In genomic region chr1:219806020-219806419, GRCh38 we compare ENCODE assay signal across 22 cellular contexts.
DNase-seq lines count a peak whose midpoint lies in the region; ATAC-seq and TF ChIP-seq lines count a peak whose summit lies in the region.
"Had no signal": no experiment of that assay in that cellular context is flagged by ENCODE, and none has a peak within 500 bp of the region (broad histone marks: within the 10 kb centered on the region; RNA-seq: fewer than 3 reads in every experiment).

No MANE protein-coding gene starts in this region.

- H2AFZ ChIP-seq in Loucy (ENCODE audit: low read length) (no peak overlapping the region), GM23338 (no peak overlapping the region), hepatocyte (no peak overlapping the region)

- H3K27ac ChIP-seq in GM23338 (ENCODE audit: low read depth), result no peak overlapping the region
- H3K27ac ChIP-seq in SJCRH30, result no peak overlapping the region
- H3K27ac ChIP-seq in hepatocyte, result no peak overlapping the region
- H3K27ac ChIP-seq: 22Rv1; BLaER1 treated with 17β-estradiol and CSF1 and Interleukin-3, amounts not matched to agents 10 nM and 100 nM; Peyer's patch had no signal

- TF ChIP-seq CTCF in GM13977 (IDR thresholded peaks at IDR 0.05; ENCODE audit: extremely low read depth, insufficient read depth, missing control alignments) (no peak), Loucy (conservative IDR thresholded peaks at IDR 0.05; ENCODE audit: low read length) (no peak), GM23338 (conservative IDR thresholded peaks at IDR 0.05; ENCODE audit: low read depth in 2 of 2) (no peak), hepatocyte (IDR thresholded peaks at IDR 0.05; ENCODE audit: poor library complexity) (no peak)

- peak; percentile 9 for DNase-seq in GM13977 (ENCODE audit: low spot score)
- no peak for DNase-seq in GM23338 (ENCODE audit: low spot score)
- no peak for DNase-seq in NCI-H1417 treated with DMSO at 0.1 percent for 48 hours (lab: John Stamatoyannopoulos, UW)
- no peak for DNase-seq in SJCRH30
- DNase-seq in hepatocyte (ENCODE audit: low spot score), result no peak
- DNase-seq: ACHN; CD4-positive, alpha-beta memory T cell; H9; KG1; NCI-H1092 treated with DMSO at 0.1 percent for 48 hours; NCI-H146; NCI-H2029; NCI-H2227 treated with DMSO at 0.1 percent for 48 hours; NCI-H510A; Peyer's patch; T-cell had no signal

- no peaks in the 10 kb centered on the region for H3K27me3 ChIP-seq in Loucy (ENCODE audit: insufficient read depth, low read length, poor library complexity, severe bottlenecking)
- H3K27me3 ChIP-seq in GM23338 (ENCODE audit: insufficient read depth), result no peaks in the 10 kb centered on the region
- no peaks in the 10 kb centered on the region for H3K27me3 ChIP-seq in SJCRH30
- H3K27me3 ChIP-seq in hepatocyte, result peaks cover 3% of the 10 kb centered on the region
- H3K27me3 ChIP-seq: BLaER1 treated with 17β-estradiol and CSF1 and Interleukin-3, amounts not matched to agents 10 nM and 100 nM; Peyer's patch had no signal

- H3K27me3 Mint-ChIP-seq in GM23338 (ENCODE audit: insufficient read depth, low read depth, poor library complexity), result no peaks in the 10 kb centered on the region
- H3K27me3 Mint-ChIP-seq: CD4-positive, alpha-beta memory T cell had no signal

- H3K4me2 ChIP-seq in Loucy (ENCODE audit: low read depth, low read length, poor library complexity, severe bottlenecking), result peak overlapping the region; percentile 24
- H3K4me2 ChIP-seq in GM23338, result no peak overlapping the region
- no peak overlapping the region for H3K4me2 ChIP-seq in hepatocyte
- H3K4me2 ChIP-seq: BLaER1 treated with 17β-estradiol and CSF1 and Interleukin-3, amounts not matched to agents 10 nM and 100 nM had no signal

- H3K4me3 ChIP-seq in Loucy (ENCODE audit: low read length, poor library complexity, severe bottlenecking), result no peak overlapping the region
- H3K4me3 ChIP-seq in GM23338, result no peak overlapping the region
- no peak overlapping the region for H3K4me3 ChIP-seq in SJCRH30
- no peak overlapping the region for H3K4me3 ChIP-seq in hepatocyte
- H3K4me3 ChIP-seq: BLaER1 treated with 17β-estradiol and CSF1 and Interleukin-3, amounts not matched to agents 10 nM and 100 nM; Peyer's patch had no signal

- H3F3A ChIP-seq in Loucy (ENCODE audit: low read depth) (no peaks in the 10 kb centered on the region), GM23338 (replicated peaks; ENCODE audit: low read depth) (no peaks in the 10 kb centered on the region)

- no peak overlapping the region for H3K27ac Mint-ChIP-seq in GM23338
- H3K27ac Mint-ChIP-seq: CD4-positive, alpha-beta memory T cell; H9; T-cell; T-helper 2 cell treated with Interferon-gamma antibody and Interleukin-4, amounts not matched to agents 5 μg/mL and 100 μg/mL, for 36 hours had no signal

- H3K79me2 ChIP-seq in Loucy (ENCODE audit: insufficient read depth, low read length) (no peaks in the 10 kb centered on the region), GM23338 (replicated peaks; ENCODE audit: insufficient read depth) (no peaks in the 10 kb centered on the region), hepatocyte (no peaks in the 10 kb centered on the region)

- H4K20me1 ChIP-seq in Loucy (ENCODE audit: insufficient read depth, low read length, poor library complexity, severe bottlenecking) (no peaks in the 10 kb centered on the region), GM23338 (replicated peaks; ENCODE audit: insufficient read depth) (no peaks in the 10 kb centered on the region), hepatocyte (ENCODE audit: insufficient read depth, poor library complexity, severe bottlenecking) (no peaks in the 10 kb centered on the region)
- H4K20me1 ChIP-seq: BLaER1 treated with 17β-estradiol and CSF1 and Interleukin-3, amounts not matched to agents 10 nM and 100 nM had no signal

- in situ Hi-C loops in GM13977 (cut with MboI; ENCODE audit: low pct_unique_long_range_greater_than_20kb, low sequenced_read_pairs, unreplicated experiment), result loop anchor here (10.0 to 25.0 kb wide), 4 partner anchors 141 to 1469 kb away; partner anchors contain the start of gene TGFB2

- no peaks in the 10 kb centered on the region for H3K9me3 Mint-ChIP-seq in GM23338
- H3K9me3 Mint-ChIP-seq: H9; T-helper 2 cell treated with Interferon-gamma antibody and Interleukin-4, amounts not matched to agents 5 μg/mL and 100 μg/mL, for 36 hours had no signal

- H3K4me3 Mint-ChIP-seq in GM23338, result no peak overlapping the region
- H3K4me3 Mint-ChIP-seq: CD4-positive, alpha-beta memory T cell; H9; T-cell; T-helper 2 cell treated with Interferon-gamma antibody and Interleukin-4, amounts not matched to agents 5 μg/mL and 100 μg/mL, for 36 hours had no signal

- H3K36me3 Mint-ChIP-seq in GM23338 (ENCODE audit: low read depth), result no peaks in the 10 kb centered on the region
- H3K36me3 Mint-ChIP-seq: CD4-positive, alpha-beta memory T cell; T-cell had no signal

- 42% methylated on average over 4 of the region's 4 CpGs for WGBS in hepatocyte (ENCODE audit: low lambda C conversion rate, missing lambda C conversion rate)

- no peaks in the 10 kb centered on the region for H3K4me1 Mint-ChIP-seq in GM23338
- H3K4me1 Mint-ChIP-seq: T-cell had no signal

- H3K9me3 ChIP-seq in Loucy (ENCODE audit: insufficient read depth, low read depth, low read length) (no peaks in the 10 kb centered on the region), SJCRH30 (replicated peaks) (no peaks in the 10 kb centered on the region), hepatocyte (ENCODE audit: low read depth) (no peaks in the 10 kb centered on the region)
- H3K9me3 ChIP-seq: BLaER1 treated with 17β-estradiol and CSF1 and Interleukin-3, amounts not matched to agents 10 nM and 100 nM; Peyer's patch had no signal

- ATAC-seq in GM19395 (IDR thresholded peaks at IDR 0.05; ENCODE audit: unreplicated experiment), result peak; percentile 73
- ATAC-seq in HG02852 (IDR thresholded peaks at IDR 0.05; ENCODE audit: unreplicated experiment), result peak; percentile 56
- ATAC-seq in GM23338, result no peak
- ATAC-seq: T-cell had no signal

- H3K9ac ChIP-seq in Loucy (ENCODE audit: low read depth, low read length, poor library complexity, severe bottlenecking), result no peak overlapping the region
- H3K9ac ChIP-seq: BLaER1 treated with 17β-estradiol and CSF1 and Interleukin-3, amounts not matched to agents 10 nM and 100 nM had no signal

- no peaks in the 10 kb centered on the region for H3K36me3 ChIP-seq in Loucy (ENCODE audit: insufficient read depth, low read length)
- no peaks in the 10 kb centered on the region for H3K36me3 ChIP-seq in GM23338 (ENCODE audit: insufficient read depth)
- no peaks in the 10 kb centered on the region for H3K36me3 ChIP-seq in SJCRH30
- H3K36me3 ChIP-seq in hepatocyte (replicated peaks; ENCODE audit: insufficient read depth, low read depth), result no peaks in the 10 kb centered on the region
- H3K36me3 ChIP-seq: BLaER1 treated with 17β-estradiol and CSF1 and Interleukin-3, amounts not matched to agents 10 nM and 100 nM; Peyer's patch had no signal

- H3K9me2 ChIP-seq in Loucy (replicated peaks; ENCODE audit: low read depth, low read length) (no peaks in the 10 kb centered on the region), GM23338 (ENCODE audit: insufficient read depth) (peaks cover 9% of the 10 kb centered on the region; the same call in 1 of the 2 replicates), hepatocyte (replicated peaks; ENCODE audit: insufficient read depth) (no peaks in the 10 kb centered on the region)

- H3K4me1 ChIP-seq in Loucy (ENCODE audit: insufficient read depth, low read length, poor library complexity, severe bottlenecking) (no peaks in the 10 kb centered on the region), GM23338 (ENCODE audit: insufficient read depth) (no peaks in the 10 kb centered on the region), SJCRH30 (peaks cover 6% of the 10 kb centered on the region; the same call in 1 of the 2 replicates), hepatocyte (ENCODE audit: insufficient read depth) (no peaks in the 10 kb centered on the region)
- H3K4me1 ChIP-seq: BLaER1 treated with 17β-estradiol and CSF1 and Interleukin-3, amounts not matched to agents 10 nM and 100 nM; Peyer's patch had no signal

TF ChIP-seq in GM23338, 12 proteins besides CTCF, POLR2A, EP300 and RAD21 (continues in another document):
- TF ChIP-seq CREB1 (CRISPR knock-in tag; IDR thresholded peaks at IDR 0.05; ENCODE audit: low read depth) (no peak), EZH2phosphoT487 (IDR thresholded peaks at IDR 0.05; ENCODE audit: unreplicated experiment) (no peak)
